1 cellular context compared by ENCODE assay signal in genomic region chr4:141786921-141787320, GRCh38.
TF ChIP-seq lines count a peak whose summit lies in the region.

No MANE protein-coding gene starts in this region.

TF ChIP-seq in SK-N-SH treated with all-trans-retinoic acid at 6 μM for 48 hours, 23 proteins besides CTCF, POLR2A, EP300 and RAD21 (continued from another document):
- TF ChIP-seq CSRNP3 (CRISPR knock-in tag; IDR thresholded peaks at IDR 0.05) (no peak), ARNTL (CRISPR knock-in tag; IDR thresholded peaks at IDR 0.05; ENCODE audit: borderline replicate concordance, low read depth) (no peak), PATZ1 (CRISPR knock-in tag; IDR thresholded peaks at IDR 0.05; ENCODE audit: borderline replicate concordance) (no peak), RARB (CRISPR knock-in tag; IDR thresholded peaks at IDR 0.05) (no peak), ZC3H10 (CRISPR knock-in tag; IDR thresholded peaks at IDR 0.05) (no peak), ZNF8 (CRISPR knock-in tag; IDR thresholded peaks at IDR 0.05) (no peak)
